ENCODE assay signal across 17 cellular contexts in the genomic region with DNA sequence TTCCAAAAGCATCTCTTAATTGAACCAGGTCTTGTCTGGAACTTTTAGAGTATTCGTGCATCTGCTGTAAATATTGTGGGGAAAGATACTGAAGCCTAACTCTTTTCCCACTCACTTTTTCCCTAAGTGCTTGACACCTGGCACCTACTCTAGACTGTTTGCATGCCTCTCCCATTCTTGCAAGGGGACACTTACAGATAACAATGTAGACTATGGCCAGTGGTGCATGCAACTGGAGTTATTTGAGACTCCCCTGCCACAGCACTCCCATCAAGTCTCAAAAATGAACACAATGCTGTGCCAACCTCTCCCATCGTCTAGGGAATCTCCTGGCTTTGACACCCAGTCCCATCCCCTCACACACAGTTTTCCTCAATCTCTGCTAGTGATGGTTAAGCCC.
A peak's percentile ranks its signal among the peaks of the same experiment; 100 is the strongest.
DNase-seq lines count a peak whose midpoint lies in the region; ATAC-seq and TF ChIP-seq lines count a peak whose summit lies in the region.
"Had no signal": no experiment of that assay in that cellular context is flagged by ENCODE, and none has a peak within 500 bp of the region (broad histone marks: within the 10 kb centered on the region; RNA-seq: fewer than 3 reads in every experiment).

No MANE protein-coding gene starts in this region.

- no peaks in the 10 kb centered on the region for H3K4me1 ChIP-seq in lower lobe of right lung
- H3K4me1 ChIP-seq in breast epithelium: no peaks in the 10 kb centered on the region
- H3K4me1 ChIP-seq: HAP-1 had no signal

- no peaks in the 10 kb centered on the region for H3K36me3 ChIP-seq in lower lobe of right lung
- H3K36me3 ChIP-seq in breast epithelium: no peaks in the 10 kb centered on the region
- H3K36me3 ChIP-seq: HAP-1 had no signal

- TF ChIP-seq CTCF in lower lobe of right lung (IDR thresholded peaks at IDR 0.05) (no peak), breast epithelium (IDR thresholded peaks at IDR 0.05) (no peak)

- intact Hi-C loops in lower lobe of right lung (cut with DNase I): no loop called here
- intact Hi-C loops in breast epithelium (cut with DNase I; ENCODE audit: low total_unique reads): no loop called here

- H3K4me3 ChIP-seq in lower lobe of right lung: no peak overlapping the region
- H3K4me3 ChIP-seq in breast epithelium: no peak overlapping the region
- H3K4me3 ChIP-seq: GM12878, HAP-1 had no signal

- DNase-seq in NCI-H510A treated with DMSO at 0.1 percent for 48 hours (lab: John Stamatoyannopoulos, UW) (peak; percentile 36), NCI-H510A (lab: John Stamatoyannopoulos, UW) (no peak), NCI-H187 treated with DMSO at 0.1 percent for 48 hours (lab: John Stamatoyannopoulos, UW) (peak; percentile 35), lower lobe of right lung (no peak), breast epithelium (ENCODE audit: low spot score in 2 of 2) (no peak)
- DNase-seq: C1 segment of cervical spinal cord; Calu3; CD4-positive, alpha-beta memory T cell; COR-L47; DMS79; EL; GDM1; GOT3; HFFc6 had no signal

- no peak for TF ChIP-seq POLR2A in breast epithelium (IDR thresholded peaks at IDR 0.05)

- peak; percentile 35 to 37 for ATAC-seq in lower lobe of right lung
- no peak for ATAC-seq in HG03175 (IDR thresholded peaks at IDR 0.05; ENCODE audit: unreplicated experiment)
- ATAC-seq: GM12878 had no signal

- no peaks in the 10 kb centered on the region for H3K27me3 ChIP-seq in lower lobe of right lung (ENCODE audit: low read depth)
- H3K27me3 ChIP-seq in breast epithelium: no peaks in the 10 kb centered on the region

- H3K27ac ChIP-seq in lower lobe of right lung (no peak overlapping the region), breast epithelium (no peak overlapping the region)

- H3K9me3 ChIP-seq in lower lobe of right lung: no peaks in the 10 kb centered on the region
- no peaks in the 10 kb centered on the region for H3K9me3 ChIP-seq in breast epithelium
- H3K9me3 ChIP-seq: HAP-1 had no signal

Comparison
In these comparisons a context has a peak if more than half of its experiments do, and no peak if none do; other contexts are left out.
1. DNase-seq: peak in NCI-H510A treated with DMSO at 0.1 percent for 48 hours (single experiment) and NCI-H187 treated with DMSO at 0.1 percent for 48 hours (single experiment); none in NCI-H510A (single experiment), lower lobe of right lung (single experiment) and breast epithelium (0 of 2).